Comparison of ENCODE assay signal across 1 cellular context in the genomic region with DNA sequence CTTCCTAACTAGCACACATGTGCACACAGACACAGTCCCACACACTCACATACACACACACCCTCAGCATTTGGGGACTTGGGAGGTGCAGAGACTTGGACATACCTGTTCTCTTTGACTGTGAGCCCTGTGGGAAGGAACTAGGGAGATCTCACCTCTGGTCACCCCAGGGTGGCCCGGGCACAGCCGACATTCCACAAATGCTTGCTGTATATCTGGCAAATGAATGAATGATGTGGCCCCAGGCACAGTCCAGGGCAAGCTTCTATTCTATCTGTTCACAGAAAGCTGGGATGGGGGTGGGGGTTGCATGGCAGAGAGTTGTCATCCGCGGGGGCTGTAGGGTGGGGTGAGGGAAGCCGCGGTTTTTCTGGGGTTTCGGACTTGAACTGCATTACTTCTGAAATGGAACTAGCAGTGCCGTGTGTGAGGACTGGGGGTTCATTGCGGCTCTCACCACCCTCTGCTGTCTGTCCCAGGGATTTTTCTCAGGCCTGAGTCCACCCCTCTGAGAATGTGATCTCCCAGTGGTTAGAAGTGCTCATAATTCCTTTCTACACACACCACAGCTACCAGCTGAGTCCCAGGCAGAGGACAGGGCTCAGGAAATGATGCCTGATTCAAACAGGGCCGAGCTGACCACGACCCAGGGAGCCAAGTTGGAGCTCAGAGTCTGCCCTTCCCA.
TF ChIP-seq lines count a peak whose summit lies in the region.

No MANE protein-coding gene starts in this region.

TF ChIP-seq in HepG2, 621 proteins besides CTCF, POLR2A, EP300 and RAD21:
- TF ChIP-seq, protein P1, sequence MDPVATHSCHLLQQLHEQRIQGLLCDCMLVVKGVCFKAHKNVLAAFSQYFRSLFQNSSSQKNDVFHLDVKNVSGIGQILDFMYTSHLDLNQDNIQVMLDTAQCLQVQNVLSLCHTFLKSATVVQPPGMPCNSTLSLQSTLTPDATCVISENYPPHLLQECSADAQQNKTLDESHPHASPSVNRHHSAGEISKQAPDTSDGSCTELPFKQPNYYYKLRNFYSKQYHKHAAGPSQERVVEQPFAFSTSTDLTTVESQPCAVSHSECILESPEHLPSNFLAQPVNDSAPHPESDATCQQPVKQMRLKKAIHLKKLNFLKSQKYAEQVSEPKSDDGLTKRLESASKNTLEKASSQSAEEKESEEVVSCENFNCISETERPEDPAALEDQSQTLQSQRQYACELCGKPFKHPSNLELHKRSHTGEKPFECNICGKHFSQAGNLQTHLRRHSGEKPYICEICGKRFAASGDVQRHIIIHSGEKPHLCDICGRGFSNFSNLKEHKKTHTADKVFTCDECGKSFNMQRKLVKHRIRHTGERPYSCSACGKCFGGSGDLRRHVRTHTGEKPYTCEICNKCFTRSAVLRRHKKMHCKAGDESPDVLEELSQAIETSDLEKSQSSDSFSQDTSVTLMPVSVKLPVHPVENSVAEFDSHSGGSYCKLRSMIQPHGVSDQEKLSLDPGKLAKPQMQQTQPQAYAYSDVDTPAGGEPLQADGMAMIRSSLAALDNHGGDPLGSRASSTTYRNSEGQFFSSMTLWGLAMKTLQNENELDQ (CRISPR knock-in tag; IDR thresholded peaks at IDR 0.05; ENCODE audit: borderline replicate concordance), result no peak
- TF ChIP-seq ZMYM3 (CRISPR knock-in tag; IDR thresholded peaks at IDR 0.05) (peak; percentile 43; the same call in 1 of the 2 replicates), EED (CRISPR knock-in tag; IDR thresholded peaks at IDR 0.05) (0 out of 2 replicates have a peak, but pooled peaks have one; percentile 22), ZNF788 (CRISPR knock-in tag; IDR thresholded peaks at IDR 0.05; ENCODE audit: borderline replicate concordance) (0 out of 2 replicates have a peak, but pooled peaks have one; percentile 22), ZNF24 (IDR thresholded peaks at IDR 0.05) (peak; percentile 86)
- TF ChIP-seq, protein P2, sequence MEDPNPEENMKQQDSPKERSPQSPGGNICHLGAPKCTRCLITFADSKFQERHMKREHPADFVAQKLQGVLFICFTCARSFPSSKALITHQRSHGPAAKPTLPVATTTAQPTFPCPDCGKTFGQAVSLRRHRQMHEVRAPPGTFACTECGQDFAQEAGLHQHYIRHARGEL (CRISPR knock-in tag; IDR thresholded peaks at IDR 0.05), result no peak
